Comparison of ENCODE assay signal across 8 cellular contexts in genomic region chr11:59668950-59669610, GRCh38. TPM values are rescaled to one million over a fixed set of nuclear protein-coding genes. Genes with fewer than 3 reads are reported as not detected.
DNase-seq lines count a peak whose midpoint lies in the region; ATAC-seq and TF ChIP-seq lines count a peak whose summit lies in the region.

Gene PATL1, minus strand, starts transcription at chr11:59669037. Its CDS starts 142 bp downstream, at chr11:59668895.

- H3K9ac ChIP-seq in OCI-LY3 (ENCODE audit: low read length): peak within 1 kb of the TSS; percentile 97

- H3K4me3 ChIP-seq in OCI-LY3 (ENCODE audit: low read length): peak within 1 kb of the TSS; percentile 99

- no peaks in the 10 kb centered on the region for H3K9me3 ChIP-seq in OCI-LY3 (ENCODE audit: insufficient read depth, low read length)

- peak within 1 kb of the TSS; percentile 87; the same call in 1 of the 2 replicates for H2AFZ ChIP-seq in OCI-LY3 (ENCODE audit: low read depth, low read length)

- TF ChIP-seq CTCF in OCI-LY3 (IDR thresholded peaks at IDR 0.05; ENCODE audit: low read depth, low read length) (no peak), endothelial cell (IDR thresholded peaks at IDR 0.05; ENCODE audit: unreplicated experiment) (no peak), mesothelial cell of epicardium (IDR thresholded peaks at IDR 0.05; ENCODE audit: unreplicated experiment) (no peak)

- H3K79me2 ChIP-seq in OCI-LY3 (ENCODE audit: low read length): peaks cover 40% of the 10 kb centered on the region

- H3K4me3 Mint-ChIP-seq in endothelial cell (ENCODE audit: unreplicated experiment): peak within 1 kb of the TSS; percentile 97
- peak within 1 kb of the TSS; percentile 91 for H3K4me3 Mint-ChIP-seq in mesothelial cell of epicardium

- H3K4me1 Mint-ChIP-seq in endothelial cell (ENCODE audit: unreplicated experiment): peaks cover 22% of the 10 kb centered on the region
- peaks cover 22% of the 10 kb centered on the region for H3K4me1 Mint-ChIP-seq in mesothelial cell of epicardium

- H3K9me3 Mint-ChIP-seq in endothelial cell (ENCODE audit: unreplicated experiment) (no peaks in the 10 kb centered on the region), mesothelial cell of epicardium (no peaks in the 10 kb centered on the region)

- ATAC-seq in GM21515 (IDR thresholded peaks at IDR 0.05; ENCODE audit: unreplicated experiment): peak; percentile 95

- H3K27me3 Mint-ChIP-seq in endothelial cell (ENCODE audit: unreplicated experiment) (peaks cover 7% of the 10 kb centered on the region), mesothelial cell of epicardium (ENCODE audit: low read depth) (peaks cover 2% of the 10 kb centered on the region)

- H3K36me3 Mint-ChIP-seq in endothelial cell (ENCODE audit: low read depth, unreplicated experiment) (peaks cover 26% of the 10 kb centered on the region), mesothelial cell of epicardium (peaks cover 11% of the 10 kb centered on the region)

- peak within 1 kb of the TSS; percentile 99 for H3K27ac Mint-ChIP-seq in endothelial cell (ENCODE audit: unreplicated experiment)
- H3K27ac Mint-ChIP-seq in mesothelial cell of epicardium: peak within 1 kb of the TSS; percentile 100

- DNase-seq in D341Med (ENCODE audit: low spot score) (peak; percentile 99), HuH-7 (ENCODE audit: low spot score) (peak; percentile 100), endothelial cell (ENCODE audit: low spot score) (peak; percentile 99), mesothelial cell of epicardium (ENCODE audit: low spot score in 2 of 2, unreplicated experiment in 2 of 2) (peak; percentile 97 to 98)
- DNase-seq in activated CD8-positive, alpha-beta memory T cell treated with anti-CD3 and anti-CD28 coated beads, Interleukin-2, amount 50 U/mL, for 48 hours: peak; percentile 98
- peak; percentile 98 to 99 for DNase-seq in stimulated activated CD8-positive, alpha-beta memory T cell treated with anti-CD3 and anti-CD28 coated beads, Interleukin-15, amount 100 ng/mL, for 48 hours (ENCODE audit: low read depth in 2 of 2)

- H3K36me3 ChIP-seq in OCI-LY3 (replicated peaks; ENCODE audit: low read depth, low read length): peaks cover 28% of the 10 kb centered on the region

- H3K4me2 ChIP-seq in OCI-LY3 (ENCODE audit: low read length): peak within 1 kb of the TSS; percentile 94

- peak within 1 kb of the TSS; percentile 67 for H3K27ac ChIP-seq in OCI-LY3 (ENCODE audit: low read length)

- peaks cover 24% of the 10 kb centered on the region for H3K4me1 ChIP-seq in OCI-LY3 (ENCODE audit: low read length)

- H3K27me3 ChIP-seq in OCI-LY3 (ENCODE audit: low read depth, low read length): no peaks in the 10 kb centered on the region

- H4K20me1 ChIP-seq in OCI-LY3 (ENCODE audit: insufficient read depth, low read length): peaks cover 10% of the 10 kb centered on the region

RNA-seq across cellular contexts. Expression of gene PATL1, which starts in this region (rescaled TPM):
- total RNA-seq in endothelial cell (ENCODE audit: unreplicated experiment) (36.1 TPM), mesothelial cell of epicardium (30.6 to 32.0 TPM (median 31.6 TPM) in 3 replicates)

Comparison
In these comparisons a context has a peak if more than half of its experiments do, and no peak if none do; other contexts are left out.
1. Peak in every context shown above with its lines: DNase-seq, ATAC-seq, H3K4me3 ChIP-seq and H3K27ac ChIP-seq.